In the genomic region with DNA sequence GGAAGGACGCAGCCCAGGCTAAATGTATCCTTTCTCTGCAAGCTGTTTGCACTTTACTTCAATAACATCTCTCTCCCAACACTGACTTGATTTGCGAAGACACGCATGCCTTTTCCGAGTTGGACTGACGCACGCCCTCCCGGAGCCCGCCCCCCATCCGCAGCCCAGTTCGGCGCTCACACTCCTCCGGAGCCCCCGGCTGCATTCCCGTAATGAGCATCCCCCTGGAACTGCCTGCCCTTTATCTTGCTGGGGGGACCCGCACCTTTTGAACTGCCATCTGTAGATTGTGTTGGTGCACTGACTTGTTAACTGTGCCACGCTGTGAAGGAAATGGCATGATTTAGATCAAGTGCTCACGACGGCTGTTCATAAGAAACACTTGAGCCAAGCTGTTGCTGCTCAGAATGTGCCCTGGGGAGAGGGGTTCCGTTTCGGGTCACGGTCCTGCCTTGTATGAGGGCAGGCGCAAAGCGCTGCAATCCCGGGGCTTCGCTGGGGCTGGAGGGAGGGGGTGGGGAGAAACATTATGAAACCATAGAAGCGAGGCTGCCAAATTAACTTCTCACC, we compare ENCODE assay signal across 9 cellular contexts.
A peak's percentile ranks its signal among the peaks of the same experiment; 100 is the strongest.
DNase-seq lines count a peak whose midpoint lies in the region; ATAC-seq and TF ChIP-seq lines count a peak whose summit lies in the region.
"Had no signal": no experiment of that assay in that cellular context is flagged by ENCODE, and none has a peak within 500 bp of the region (broad histone marks: within the 10 kb centered on the region; RNA-seq: fewer than 3 reads in every experiment).

No MANE protein-coding gene starts in this region.

- H3K27me3 Mint-ChIP-seq in T-cell: peaks cover 52 to 71% of the 10 kb centered on the region in 2 donors

- H3K27ac Mint-ChIP-seq in T-cell: no peak overlapping the region

- H4K20me1 ChIP-seq in BLaER1: no peaks in the 10 kb centered on the region

- H3K9ac ChIP-seq in BLaER1 (no peak overlapping the region), parathyroid adenoma (no peak overlapping the region)

- TF ChIP-seq CTCF in heart right ventricle (IDR thresholded peaks at IDR 0.05) (no peak), parathyroid adenoma (IDR thresholded peaks at IDR 0.05) (no peak)

- H3K9me3 ChIP-seq in BLaER1 (no peaks in the 10 kb centered on the region; the same call in 1 of the 2 replicates), heart right ventricle (no peaks in the 10 kb centered on the region), parathyroid adenoma (ENCODE audit: control insufficient read depth, low read length) (no peaks in the 10 kb centered on the region)

- 2 to 4% methylated on average over 26 of the region's 26 CpGs for WGBS in heart right ventricle, 2 donors

- H3K4me1 ChIP-seq in BLaER1 (peaks cover 11% of the 10 kb centered on the region; the same call in 1 of the 2 replicates), heart right ventricle (peaks cover 0 to 16% (median 8%) of the 10 kb centered on the region in 9 donors), parathyroid adenoma (peaks cover 4% of the 10 kb centered on the region)

- H3K27me3 ChIP-seq in BLaER1: peaks cover 26% of the 10 kb centered on the region
- peaks cover 0 to 69% (median 54%) of the 10 kb centered on the region in 7 donors for H3K27me3 ChIP-seq in heart right ventricle
- no peaks in the 10 kb centered on the region for H3K27me3 ChIP-seq in parathyroid adenoma (ENCODE audit: control insufficient read depth, insufficient read depth, low read length)

- DNase-seq in T-cell: no peak
- DNase-seq in heart right ventricle: peak; percentile 25 to 49
- DNase-seq in LoVo (ENCODE audit: low spot score): no peak
- no peak for DNase-seq in SKM-1 treated with dmso at 0.1 percent for 144 hours (lab: John Stamatoyannopoulos, UW; ENCODE audit: unreplicated experiment)
- no peak for DNase-seq in NCI-H2107 (lab: John Stamatoyannopoulos, UW)
- DNase-seq: GOT3 had no signal

- ATAC-seq in T-cell (replicated peaks in 1 of 4): no peak
- peak in 7 of 8 donors; percentile 73 to 93 (median 83) for ATAC-seq in heart right ventricle
- ATAC-seq in HG02623 (IDR thresholded peaks at IDR 0.05; ENCODE audit: unreplicated experiment): no peak

- peak overlapping the region; percentile 42 for H2AFZ ChIP-seq in parathyroid adenoma

- peaks cover 9 to 19% (median 14%) of the 10 kb centered on the region in 3 donors for H3K4me1 Mint-ChIP-seq in T-cell

- H3K4me2 ChIP-seq in BLaER1 (peak overlapping the region; percentile 63), parathyroid adenoma (ENCODE audit: low read length) (peak overlapping the region; percentile 52)

- H3K36me3 ChIP-seq in BLaER1: no peaks in the 10 kb centered on the region
- H3K36me3 ChIP-seq in heart right ventricle: no peaks in the 10 kb centered on the region
- no peaks in the 10 kb centered on the region for H3K36me3 ChIP-seq in parathyroid adenoma (ENCODE audit: control insufficient read depth, insufficient read depth, low read length)

- CTCF ChIA-PET in T-cell (lab: Charles Lee): no interaction called here

- no peaks in the 10 kb centered on the region for H3K79me2 ChIP-seq in parathyroid adenoma

- POLR2A ChIA-PET in T-cell (lab: Charles Lee): no interaction called here

- peak overlapping the region; percentile 46 to 74 (median 68) for H3K4me3 Mint-ChIP-seq in T-cell

- no peaks in the 10 kb centered on the region for H3K36me3 Mint-ChIP-seq in T-cell

- intact Hi-C loops in heart right ventricle (cut with DNase I): loop anchor here in 1 of 10 donors (10.0 kb wide), 1 partner anchor 105 kb away; no protein-coding TSS in a partner anchor

- H3K4me3 ChIP-seq in BLaER1: peak overlapping the region; percentile 40
- H3K4me3 ChIP-seq in heart right ventricle: peak overlapping the region in 9 of 10 donors; percentile 19 to 48 (median 27)
- H3K4me3 ChIP-seq in parathyroid adenoma (ENCODE audit: low read depth, low read length): peak overlapping the region; percentile 0

- H3K9me3 Mint-ChIP-seq in T-cell: peaks cover 0 to 2% (median 0%) of the 10 kb centered on the region in 3 donors

- H3K27ac ChIP-seq in BLaER1: no peak overlapping the region
- H3K27ac ChIP-seq in heart right ventricle: peak overlapping the region in 5 of 10 donors; percentile 5 to 47 (median 39)
- H3K27ac ChIP-seq in parathyroid adenoma: no peak overlapping the region

Comparison
In these comparisons a context has a peak if more than half of its experiments do, and no peak if none do; other contexts are left out.
1. ATAC-seq: peak in heart right ventricle (7 of 8); none in T-cell (0 of 4) and HG02623 (single experiment).
2. DNase-seq: peak in heart right ventricle (2 of 2); none in T-cell (0 of 34), LoVo (single experiment), SKM-1 treated with dmso at 0.1 percent for 144 hours (single experiment) and NCI-H2107 (single experiment).
3. Peak in every context shown above with its lines, with median percentiles within 50 percentile points of each other: H3K4me3 ChIP-seq.